Comparison of ENCODE assay signal across 30 cellular contexts in genomic region chr10:46310143-46310514, GRCh38. TPM values are rescaled to one million over a fixed set of nuclear protein-coding genes. Genes with fewer than 3 reads are reported as not detected.
"Had no signal": no experiment of that assay in that cellular context is flagged by ENCODE, and none has a peak within 500 bp of the region (broad histone marks: within the 10 kb centered on the region; RNA-seq: fewer than 3 reads in every experiment).

No MANE protein-coding gene starts in this region.

- DNase-seq: activated CD4-positive, alpha-beta T cell treated with anti-CD3 and anti-CD28 coated beads for 36 hours; activated CD8-positive, alpha-beta memory T cell treated with anti-CD3 and anti-CD28 coated beads, Interleukin-2, amount 10 ng/mL, durations not matched to agents 7 days and 5 days; activated CD8-positive, alpha-beta T cell treated with anti-CD3 and anti-CD28 coated beads, Interleukin-2, amount 10 ng/mL, durations not matched to agents 7 days and 5 days; activated gamma-delta T cell; activated naive CD4-positive, alpha-beta T cell treated with anti-CD3 and anti-CD28 coated beads, Interleukin-2, amount 10 ng/mL, durations not matched to agents 7 days and 5 days; amygdala; caudate nucleus; endodermal cell; foreskin fibroblast; hippocampal formation; immature natural killer cell; mesendoderm; psoas muscle; stimulated activated CD4-positive, alpha-beta T cell treated with anti-CD3 and anti-CD28 coated beads, Interleukin-1b, Interleukin-23, amount 100 ng/mL, for 48 hours; stimulated activated CD4-positive, alpha-beta T cell treated with anti-CD3 and anti-CD28 coated beads, Interleukin-4, amount 100 ng/mL, for 4 hours; stimulated activated CD8-positive, alpha-beta memory T cell treated with anti-CD3 and anti-CD28 coated beads, Interleukin-4, amount 100 ng/mL, for 48 hours; T-helper 2 cell; uterus had no signal

- H3K4me3 Mint-ChIP-seq: activated CD4-positive, alpha-beta T cell treated with anti-CD3 and anti-CD28 coated beads for 36 hours; activated CD8-positive, alpha-beta memory T cell treated with anti-CD3 and anti-CD28 coated beads, Interleukin-2, amount 10 ng/mL, durations not matched to agents 7 days and 5 days; activated CD8-positive, alpha-beta T cell treated with anti-CD3 and anti-CD28 coated beads, Interleukin-2, amount 10 ng/mL, durations not matched to agents 7 days and 5 days; activated naive CD4-positive, alpha-beta T cell treated with anti-CD3 and anti-CD28 coated beads, Interleukin-2, amount 10 ng/mL, durations not matched to agents 7 days and 5 days; dendritic cell treated with granulocyte-macrophage colony-stimulating factor and Interleukin-4, amounts not matched to agents 40 ng/mL and 50 ng/mL, for 4 days; endodermal cell; immature natural killer cell; nephron; stimulated activated memory B cell treated with anti-CD40 and anti-IgM and Interleukin-4, amounts not matched to agents 10 μg/mL and 1 μg/mL and 100 μg/mL, for 72 hours had no signal

- H3K4me3 ChIP-seq: lung, ovary, psoas muscle, right atrium auricular region, smooth muscle cell, suprapubic skin, tibial nerve, uterus had no signal

- H3K4me1 ChIP-seq: psoas muscle, uterus had no signal

- H3K4me1 Mint-ChIP-seq: activated CD4-positive, alpha-beta T cell treated with anti-CD3 and anti-CD28 coated beads for 36 hours; activated CD8-positive, alpha-beta memory T cell treated with anti-CD3 and anti-CD28 coated beads, Interleukin-2, amount 10 ng/mL, durations not matched to agents 7 days and 5 days; activated naive CD4-positive, alpha-beta T cell treated with anti-CD3 and anti-CD28 coated beads, Interleukin-2, amount 10 ng/mL, durations not matched to agents 7 days and 5 days; immature natural killer cell; nephron; stimulated activated memory B cell treated with anti-CD40 and anti-IgM and Interleukin-4, amounts not matched to agents 10 μg/mL and 1 μg/mL and 100 μg/mL, for 72 hours had no signal

- H3K36me3 ChIP-seq: ovary, right atrium auricular region, suprapubic skin, tibial nerve, uterus had no signal

- H3K36me3 Mint-ChIP-seq: activated CD8-positive, alpha-beta memory T cell treated with anti-CD3 and anti-CD28 coated beads, Interleukin-2, amount 10 ng/mL, durations not matched to agents 7 days and 5 days; activated naive CD4-positive, alpha-beta T cell treated with anti-CD3 and anti-CD28 coated beads, Interleukin-2, amount 10 ng/mL, durations not matched to agents 7 days and 5 days; immature natural killer cell; stimulated activated memory B cell treated with anti-CD40 and anti-IgM and Interleukin-4, amounts not matched to agents 10 μg/mL and 1 μg/mL and 100 μg/mL, for 72 hours had no signal

- H3K9me3 Mint-ChIP-seq: activated naive CD4-positive, alpha-beta T cell treated with anti-CD3 and anti-CD28 coated beads, Interleukin-2, amount 10 ng/mL, durations not matched to agents 7 days and 5 days; dendritic cell treated with granulocyte-macrophage colony-stimulating factor and Interleukin-4, amounts not matched to agents 40 ng/mL and 50 ng/mL, for 4 days; endodermal cell; immature natural killer cell; nephron; stimulated activated memory B cell treated with anti-CD40 and anti-IgM and Interleukin-4, amounts not matched to agents 10 μg/mL and 1 μg/mL and 100 μg/mL, for 72 hours had no signal

- H3K27ac Mint-ChIP-seq: activated CD4-positive, alpha-beta T cell treated with anti-CD3 and anti-CD28 coated beads for 36 hours; activated CD8-positive, alpha-beta memory T cell treated with anti-CD3 and anti-CD28 coated beads, Interleukin-2, amount 10 ng/mL, durations not matched to agents 7 days and 5 days; activated CD8-positive, alpha-beta T cell treated with anti-CD3 and anti-CD28 coated beads, Interleukin-2, amount 10 ng/mL, durations not matched to agents 7 days and 5 days; activated naive CD4-positive, alpha-beta T cell treated with anti-CD3 and anti-CD28 coated beads, Interleukin-2, amount 10 ng/mL, durations not matched to agents 7 days and 5 days; dendritic cell treated with granulocyte-macrophage colony-stimulating factor and Interleukin-4, amounts not matched to agents 40 ng/mL and 50 ng/mL, for 4 days; endodermal cell; immature natural killer cell; nephron; stimulated activated memory B cell treated with anti-CD40 and anti-IgM and Interleukin-4, amounts not matched to agents 10 μg/mL and 1 μg/mL and 100 μg/mL, for 72 hours had no signal

- ATAC-seq: activated CD4-positive, alpha-beta T cell treated with anti-CD3 and anti-CD28 coated beads for 36 hours; activated CD8-positive, alpha-beta memory T cell treated with anti-CD3 and anti-CD28 coated beads, Interleukin-2, amount 10 ng/mL, durations not matched to agents 7 days and 5 days; activated CD8-positive, alpha-beta T cell treated with anti-CD3 and anti-CD28 coated beads, Interleukin-2, amount 10 ng/mL, durations not matched to agents 7 days and 5 days; esophagus mucosa; psoas muscle; stimulated activated memory B cell treated with anti-CD40 and anti-IgM and Interleukin-4, amounts not matched to agents 10 μg/mL and 1 μg/mL and 100 μg/mL, for 72 hours had no signal

- H3K27me3 ChIP-seq: ovary, right atrium auricular region, suprapubic skin, tibial nerve, uterus had no signal

- H3K9me3 ChIP-seq: ovary, psoas muscle, right atrium auricular region, suprapubic skin, tibial nerve, uterus had no signal

- H3K27me3 Mint-ChIP-seq: activated CD4-positive, alpha-beta T cell treated with anti-CD3 and anti-CD28 coated beads for 36 hours; activated CD8-positive, alpha-beta memory T cell treated with anti-CD3 and anti-CD28 coated beads, Interleukin-2, amount 10 ng/mL, durations not matched to agents 7 days and 5 days; dendritic cell treated with granulocyte-macrophage colony-stimulating factor and Interleukin-4, amounts not matched to agents 40 ng/mL and 50 ng/mL, for 4 days had no signal

- H3K27ac ChIP-seq: ovary, psoas muscle, suprapubic skin, tibial nerve, uterus had no signal

RNA-seq across cellular contexts. Expression of gene ANTXRL, which starts 23.3 kb away (rescaled TPM):
- total RNA-seq: activated CD4-positive, alpha-beta T cell treated with anti-CD3 and anti-CD28 coated beads for 36 hours; activated CD8-positive, alpha-beta memory T cell treated with anti-CD3 and anti-CD28 coated beads, Interleukin-2, amount 10 ng/mL, durations not matched to agents 7 days and 5 days; activated CD8-positive, alpha-beta T cell treated with anti-CD3 and anti-CD28 coated beads, Interleukin-2, amount 10 ng/mL, durations not matched to agents 7 days and 5 days; endodermal cell; esophagus mucosa; kidney epithelial cell; lung; mucosa of gallbladder; psoas muscle; right atrium auricular region; smooth muscle cell; suprapubic skin; tibial nerve had no signal
